Comparison of ENCODE assay signal across 23 cellular contexts in genomic region chr20:9066196-9066595, GRCh38. TPM values are rescaled to one million over a fixed set of nuclear protein-coding genes. Genes with fewer than 3 reads are reported as not detected.
DNase-seq lines count a peak whose midpoint lies in the region; ATAC-seq and TF ChIP-seq lines count a peak whose summit lies in the region.
"Had no signal": no experiment of that assay in that cellular context is flagged by ENCODE, and none has a peak within 500 bp of the region (broad histone marks: within the 10 kb centered on the region; RNA-seq: fewer than 3 reads in every experiment).

No MANE protein-coding gene starts in this region.

- H2AFZ ChIP-seq in neural progenitor cell (replicated peaks) = no peak overlapping the region

- peaks cover 29% of the 10 kb centered on the region for H3K4me1 Mint-ChIP-seq in neural progenitor cell

- H3K27ac Mint-ChIP-seq in neural progenitor cell = no peak overlapping the region
- H3K27ac Mint-ChIP-seq: activated CD8-positive, alpha-beta T cell treated with anti-CD3 and anti-CD28 coated beads, Interleukin-2, amount 10 ng/mL, durations not matched to agents 7 days and 5 days; activated T-cell treated with anti-CD3 and anti-CD28 coated beads, Interleukin-2, amount 50 U/mL, for 24 hours; CD14-positive monocyte; WTC11 had no signal

- no peak overlapping the region for H3K27ac ChIP-seq in neural progenitor cell
- H3K27ac ChIP-seq: dorsolateral prefrontal cortex, left lung, RWPE1 had no signal

- no peak for TF ChIP-seq CTCF in neural progenitor cell (IDR thresholded peaks at IDR 0.05)

- peaks cover 23% of the 10 kb centered on the region for H3K4me1 ChIP-seq in neural progenitor cell

- DNase-seq in Ammon's horn (ENCODE audit: low spot score) (peak; percentile 30), NCI-H2171 (lab: John Stamatoyannopoulos, UW) (peak; percentile 60), fibroblast of peridontal ligament (ENCODE audit: extremely low read depth) (peak; percentile 36), neural progenitor cell (ENCODE audit: low spot score) (no peak), NCI-H187 treated with DMSO at 0.1 percent for 48 hours (lab: John Stamatoyannopoulos, UW) (no peak), cerebellum (ENCODE audit: low spot score) (no peak)
- DNase-seq in activated CD8-positive, alpha-beta memory T cell treated with anti-CD3 and anti-CD28 coated beads for 24 hours = no peak
- DNase-seq: activated CD8-positive, alpha-beta T cell treated with anti-CD3 and anti-CD28 coated beads, Interleukin-2, amount 10 ng/mL, durations not matched to agents 7 days and 5 days; activated naive CD4-positive, alpha-beta T cell treated with Interleukin-2 at 50 U/mL for 16 hours; activated T-cell treated with anti-CD3 and anti-CD28 coated beads, Interleukin-2, amount 50 U/mL, for 24 hours; amniotic stem cell; DMS53; erythroblast; GOT3; KG1; left lung; NCI-H1930; NCI-H510A had no signal

- H3K4me2 ChIP-seq in neural progenitor cell = no peak overlapping the region

- peak overlapping the region; percentile 54 for H3K4me3 Mint-ChIP-seq in neural progenitor cell
- H3K4me3 Mint-ChIP-seq: activated CD8-positive, alpha-beta T cell treated with anti-CD3 and anti-CD28 coated beads, Interleukin-2, amount 10 ng/mL, durations not matched to agents 7 days and 5 days; activated T-cell treated with anti-CD3 and anti-CD28 coated beads, Interleukin-2, amount 50 U/mL, for 24 hours; WTC11 had no signal

- peaks cover 22% of the 10 kb centered on the region for H3F3A ChIP-seq in neural progenitor cell (ENCODE audit: low read depth)

- H3K36me3 ChIP-seq in neural progenitor cell = no peaks in the 10 kb centered on the region
- H3K36me3 ChIP-seq: left lung had no signal

- H4K20me1 ChIP-seq in neural progenitor cell (ENCODE audit: low read depth) = no peaks in the 10 kb centered on the region

- H3K27me3 Mint-ChIP-seq in neural progenitor cell (ENCODE audit: insufficient read depth, low read depth) = peaks cover 6% of the 10 kb centered on the region

- H3K79me2 ChIP-seq in neural progenitor cell (ENCODE audit: low read depth) = peaks cover 22% of the 10 kb centered on the region

- no peak for ATAC-seq in GM21619 (IDR thresholded peaks at IDR 0.05; ENCODE audit: unreplicated experiment)
- ATAC-seq: activated CD8-positive, alpha-beta T cell treated with anti-CD3 and anti-CD28 coated beads, Interleukin-2, amount 10 ng/mL, durations not matched to agents 7 days and 5 days; left lung; WTC11 had no signal

- H3K9ac ChIP-seq in neural progenitor cell = no peak overlapping the region

- no peaks in the 10 kb centered on the region for H3K27me3 ChIP-seq in neural progenitor cell

- H3K9me3 ChIP-seq in neural progenitor cell (ENCODE audit: low read depth) = no peaks in the 10 kb centered on the region
- H3K9me3 ChIP-seq: left lung had no signal

- H3K9me3 Mint-ChIP-seq in neural progenitor cell = peaks cover 3% of the 10 kb centered on the region

- H3K36me3 Mint-ChIP-seq in neural progenitor cell = no peaks in the 10 kb centered on the region
- H3K36me3 Mint-ChIP-seq: WTC11 had no signal

- no peak overlapping the region for H3K4me3 ChIP-seq in neural progenitor cell
- H3K4me3 ChIP-seq: dorsolateral prefrontal cortex, left lung had no signal

RNA-seq across cellular contexts. Expression of gene PLCB4, which starts 2.7 kb away (rescaled TPM):
- total RNA-seq in neural progenitor cell (ENCODE audit: low replicate concordance) (17.7 and 20.6 TPM in 2 replicates), cerebellum (36.4 TPM)
- total RNA-seq: activated CD8-positive, alpha-beta T cell treated with anti-CD3 and anti-CD28 coated beads, Interleukin-2, amount 10 ng/mL, durations not matched to agents 7 days and 5 days had no signal

Comparison
In these comparisons a context has a peak if more than half of its experiments do, and no peak if none do; other contexts are left out.
1. DNase-seq: peak in Ammon's horn (single experiment), NCI-H2171 (single experiment) and fibroblast of peridontal ligament (single experiment); none in neural progenitor cell (single experiment), NCI-H187 treated with DMSO at 0.1 percent for 48 hours (single experiment), cerebellum (single experiment) and activated CD8-positive, alpha-beta memory T cell treated with anti-CD3 and anti-CD28 coated beads for 24 hours (single experiment).